19 cellular contexts compared by ENCODE assay signal in the genomic region with DNA sequence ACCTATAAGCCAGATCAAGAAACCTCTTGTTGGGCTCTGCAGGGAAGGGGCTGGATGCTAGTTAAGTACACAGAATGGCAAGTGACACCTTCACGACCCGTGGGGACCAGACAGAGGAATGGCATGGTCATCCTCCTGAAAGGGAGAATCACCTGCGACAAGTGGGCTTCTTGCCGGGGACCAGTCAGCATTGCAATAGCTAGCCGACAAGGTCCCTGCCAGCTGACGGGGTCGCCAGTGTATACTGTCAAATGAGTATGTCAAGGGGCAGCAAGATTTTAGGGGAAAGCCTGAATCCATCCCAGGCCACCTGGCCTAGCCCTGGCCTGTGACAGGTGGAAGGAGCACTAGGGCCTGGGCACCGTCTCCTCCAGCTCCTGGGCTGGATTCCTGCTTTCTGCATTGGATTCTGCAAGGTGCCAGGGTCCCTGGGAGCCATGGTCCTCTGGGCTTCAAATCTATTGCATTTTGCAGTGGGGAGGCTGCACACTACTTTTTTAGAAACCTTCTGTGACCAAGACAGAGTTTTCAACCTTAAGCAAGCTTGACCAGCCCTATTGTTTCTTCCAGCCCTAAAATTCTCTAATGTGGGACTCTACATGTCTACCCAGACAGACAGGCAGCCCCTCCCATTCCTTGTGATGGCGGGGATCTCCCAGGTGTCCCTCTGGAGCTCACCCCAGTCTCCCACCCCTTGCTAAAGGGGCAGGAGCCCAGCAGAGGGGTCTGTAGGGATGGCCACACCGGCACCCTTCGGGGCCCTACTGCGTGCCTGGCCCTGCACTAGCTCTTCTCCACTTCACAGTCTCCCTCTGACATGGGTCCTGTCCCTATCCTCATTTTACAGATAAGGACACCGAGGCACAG.
DNase-seq lines count a peak whose midpoint lies in the region; ATAC-seq, FAIRE-seq and TF ChIP-seq lines count a peak whose summit lies in the region.
"Had no signal": no experiment of that assay in that cellular context is flagged by ENCODE, and none has a peak within 500 bp of the region (broad histone marks: within the 10 kb centered on the region; RNA-seq: fewer than 3 reads in every experiment).

No MANE protein-coding gene starts in this region.

- TF ChIP-seq CTCF in HCT116 (IDR thresholded peaks at IDR 0.05 in 2 of 3, conservative IDR thresholded peaks at IDR 0.05 in 1 of 3; ENCODE audit: borderline replicate concordance in 1 of 3, insufficient read depth in 1 of 3, low read depth in 2 of 3, low read length in 2 of 3), result no peak
- no peak for TF ChIP-seq CTCF in astrocyte (IDR thresholded peaks at IDR 0.05; ENCODE audit: insufficient read depth, low read depth, low read length)

- H3K9me3 ChIP-seq in HCT116 (ENCODE audit: control insufficient read depth in 1 of 2, insufficient read depth in 1 of 2, low read depth in 1 of 2, low read length in 2 of 2) (no peaks in the 10 kb centered on the region), astrocyte (ENCODE audit: insufficient read depth, low read depth, low read length) (no peaks in the 10 kb centered on the region), iPS-15b (ENCODE audit: control insufficient read depth, insufficient read depth, low read length) (no peaks in the 10 kb centered on the region), skeletal muscle tissue (ENCODE audit: control insufficient read depth in 3 of 3, low read length in 3 of 3) (no peaks in the 10 kb centered on the region)

- H3K27ac ChIP-seq in HCT116 (ENCODE audit: low read depth, low read length) (peak overlapping the region; percentile 43), astrocyte (ENCODE audit: low read depth, low read length) (peak overlapping the region; percentile 87), skeletal muscle tissue (ENCODE audit: low read depth, low read length) (peak overlapping the region; percentile 47)

- H3K36me3 ChIP-seq in HCT116 (ENCODE audit: control insufficient read depth in 1 of 2, insufficient read depth in 2 of 2, low read length in 2 of 2) (no peaks in the 10 kb centered on the region), astrocyte (ENCODE audit: insufficient read depth, low read length) (no peaks in the 10 kb centered on the region), iPS-15b (ENCODE audit: control insufficient read depth, insufficient read depth, low read length) (peaks cover under 1% of the 10 kb centered on the region), skeletal muscle tissue (ENCODE audit: control insufficient read depth in 3 of 3, insufficient read depth in 3 of 3, low read length in 3 of 3) (no peaks in the 10 kb centered on the region)

- intact Hi-C loops in HCT116 (cut with micrococcal nuclease), result no loop called here
- intact Hi-C loops in sciatic nerve (cut with DNase I), result no loop called here

- H3K27ac Mint-ChIP-seq in astrocyte (ENCODE audit: unreplicated experiment), result peak overlapping the region; percentile 93
- no peak overlapping the region for H3K27ac Mint-ChIP-seq in activated naive CD4-positive, alpha-beta T cell treated with anti-CD3 and anti-CD28 coated beads, Interleukin-2, amount 10 ng/mL, durations not matched to agents 7 days and 5 days
- H3K27ac Mint-ChIP-seq: activated naive CD8-positive, alpha-beta T cell; B cell; naive thymus-derived CD4-positive, alpha-beta T cell; progenitor cell of endocrine pancreas had no signal

- peak overlapping the region; percentile 81 for H3K4me2 ChIP-seq in HCT116 (ENCODE audit: low read length)
- H3K4me2 ChIP-seq in astrocyte (ENCODE audit: low read length), result peak overlapping the region; percentile 74

- no peak for FAIRE-seq in astrocyte (lab: Jason Lieb, UNC)
- FAIRE-seq: bronchial epithelial cell, G401.6, GM12891 had no signal

- H4K20me1 ChIP-seq in HCT116 (ENCODE audit: insufficient read depth) (no peaks in the 10 kb centered on the region), astrocyte (ENCODE audit: insufficient read depth, low read length) (no peaks in the 10 kb centered on the region)

- CTCF ChIA-PET in HCT116 (lab: Charles Lee), result no interaction called here
- CTCF ChIA-PET in activated naive CD4-positive, alpha-beta T cell treated with anti-CD3 and anti-CD28 coated beads, Interleukin-2, amount 10 ng/mL, durations not matched to agents 7 days and 5 days (lab: Charles Lee), result no interaction called here

- no peaks in the 10 kb centered on the region for H3K79me2 ChIP-seq in HCT116 (ENCODE audit: insufficient read depth, low read length)
- peaks cover 60% of the 10 kb centered on the region for H3K79me2 ChIP-seq in astrocyte (ENCODE audit: insufficient read depth, low read length)

- peaks cover 53 to 62% of the 10 kb centered on the region in 2 experiments for H3K4me1 ChIP-seq in HCT116 (ENCODE audit: control insufficient read depth in 1 of 2, insufficient read depth in 2 of 2, low read length in 2 of 2)
- H3K4me1 ChIP-seq in astrocyte (ENCODE audit: insufficient read depth, low read length), result peaks cover 59% of the 10 kb centered on the region
- no peaks in the 10 kb centered on the region for H3K4me1 ChIP-seq in iPS-15b (ENCODE audit: control insufficient read depth, insufficient read depth, low read length)
- peaks cover 32 to 43% (median 33%) of the 10 kb centered on the region in 3 donors for H3K4me1 ChIP-seq in skeletal muscle tissue (ENCODE audit: control insufficient read depth in 3 of 3, insufficient read depth in 3 of 3, low read length in 3 of 3)

- RAD21 ChIA-PET in HCT116 (lab: Charles Lee; ENCODE audit: low non-redundant PET in 1 of 2, low total read pairs in 2 of 2, uncharacterized antibody in 2 of 2, unreplicated experiment in 2 of 2), result interaction anchor here in 1 of 2 experiments (1.1 kb wide), 1 partner anchor 21 kb away, joined by 3 read pairs; no protein-coding TSS in a partner anchor

- H3K9me2 ChIP-seq in HCT116 (ENCODE audit: insufficient read depth), result no peaks in the 10 kb centered on the region

- H3K27me3 ChIP-seq in HCT116 (ENCODE audit: insufficient read depth, low read length) (no peaks in the 10 kb centered on the region), astrocyte (ENCODE audit: insufficient read depth, low read length) (no peaks in the 10 kb centered on the region), iPS-15b (ENCODE audit: control insufficient read depth, insufficient read depth, low read length) (no peaks in the 10 kb centered on the region), skeletal muscle tissue (ENCODE audit: control insufficient read depth in 3 of 3, insufficient read depth in 3 of 3, low read length in 3 of 3) (no peaks in the 10 kb centered on the region)

- peaks cover 77% of the 10 kb centered on the region for H3K4me1 Mint-ChIP-seq in astrocyte (ENCODE audit: low read depth, unreplicated experiment)
- H3K4me1 Mint-ChIP-seq in activated naive CD4-positive, alpha-beta T cell treated with anti-CD3 and anti-CD28 coated beads, Interleukin-2, amount 10 ng/mL, durations not matched to agents 7 days and 5 days, result no peaks in the 10 kb centered on the region
- H3K4me1 Mint-ChIP-seq: B cell; naive thymus-derived CD4-positive, alpha-beta T cell had no signal

- no peak overlapping the region for H2AFZ ChIP-seq in HCT116 (ENCODE audit: low read depth, low read length, poor library complexity, severe bottlenecking)
- H2AFZ ChIP-seq in astrocyte (ENCODE audit: low read depth, low read length), result no peak overlapping the region

- BruUV-seq in HCT116 (replicated peaks; lab: Mats Ljungman, UMichigan), result no TSS peak

- peaks cover 14% of the 10 kb centered on the region for H3K36me3 Mint-ChIP-seq in astrocyte (ENCODE audit: low read depth, unreplicated experiment)
- no peaks in the 10 kb centered on the region for H3K36me3 Mint-ChIP-seq in activated naive CD4-positive, alpha-beta T cell treated with anti-CD3 and anti-CD28 coated beads, Interleukin-2, amount 10 ng/mL, durations not matched to agents 7 days and 5 days
- H3K36me3 Mint-ChIP-seq: activated naive CD8-positive, alpha-beta T cell; naive thymus-derived CD4-positive, alpha-beta T cell had no signal

- H3K27me3 Mint-ChIP-seq in astrocyte (ENCODE audit: low read depth, unreplicated experiment), result no peaks in the 10 kb centered on the region
- no peaks in the 10 kb centered on the region for H3K27me3 Mint-ChIP-seq in activated naive CD4-positive, alpha-beta T cell treated with anti-CD3 and anti-CD28 coated beads, Interleukin-2, amount 10 ng/mL, durations not matched to agents 7 days and 5 days
- H3K27me3 Mint-ChIP-seq: activated naive CD8-positive, alpha-beta T cell; B cell; naive thymus-derived CD4-positive, alpha-beta T cell had no signal

- TF ChIP-seq RAD21 in HCT116 (IDR thresholded peaks at IDR 0.05; ENCODE audit: low read depth), result no peak

- H3K4me3 Mint-ChIP-seq in astrocyte (ENCODE audit: unreplicated experiment), result no peak overlapping the region
- no peak overlapping the region for H3K4me3 Mint-ChIP-seq in activated naive CD4-positive, alpha-beta T cell treated with anti-CD3 and anti-CD28 coated beads, Interleukin-2, amount 10 ng/mL, durations not matched to agents 7 days and 5 days
- H3K4me3 Mint-ChIP-seq: activated naive CD8-positive, alpha-beta T cell; B cell; naive thymus-derived CD4-positive, alpha-beta T cell had no signal

- no peak for TF ChIP-seq POLR2A in HCT116 (IDR thresholded peaks at IDR 0.05; ENCODE audit: borderline replicate concordance, extremely low read depth, insufficient read depth, insufficient read length)

- POLR2A ChIA-PET in HCT116 (lab: Charles Lee), result interaction anchor here (0.6 to 1.4 kb wide), 2 partner anchors 21 to 161 kb away, joined by 4 to 5 read pairs; no protein-coding TSS in a partner anchor

- DNase-seq in HCT116 (ENCODE audit: low read depth, low spot score) (no peak), astrocyte (ENCODE audit: low read depth) (no peak), cortex of kidney (lab: John Stamatoyannopoulos, UW) (no peak), sciatic nerve (ENCODE audit: low spot score) (no peak)
- DNase-seq in activated naive CD4-positive, alpha-beta T cell treated with anti-CD3 and anti-CD28 coated beads, Interleukin-2, amount 10 ng/mL, durations not matched to agents 7 days and 5 days, result no peak
- DNase-seq: effector CD4-positive, alpha-beta T cell; naive thymus-derived CD4-positive, alpha-beta T cell; NCI-H1436 treated with DMSO at 0.1 percent for 48 hours; NCI-H345; T1000 had no signal

- no peaks in the 10 kb centered on the region for H3K9me3 Mint-ChIP-seq in astrocyte (ENCODE audit: unreplicated experiment)
- no peaks in the 10 kb centered on the region for H3K9me3 Mint-ChIP-seq in activated naive CD4-positive, alpha-beta T cell treated with anti-CD3 and anti-CD28 coated beads, Interleukin-2, amount 10 ng/mL, durations not matched to agents 7 days and 5 days

- ATAC-seq in HCT116 (peak; percentile 6), sciatic nerve (no peak), GM18520 (IDR thresholded peaks at IDR 0.05; ENCODE audit: unreplicated experiment) (no peak)
- ATAC-seq: naive thymus-derived CD4-positive, alpha-beta T cell had no signal

- H3K9ac ChIP-seq in HCT116 (ENCODE audit: low read length), result peak overlapping the region; percentile 34
- peak overlapping the region; percentile 58 for H3K9ac ChIP-seq in astrocyte (ENCODE audit: low read length)
- H3K9ac ChIP-seq in iPS-15b (ENCODE audit: low read depth, low read length), result peak overlapping the region; percentile 24
- H3K9ac ChIP-seq in skeletal muscle tissue (ENCODE audit: low read depth in 1 of 3, low read length in 3 of 3), result peak overlapping the region in 1 of 3 donors; percentile 60

- H3K4me3 ChIP-seq in HCT116 (replicated peaks in 1 of 2; ENCODE audit: low read depth in 1 of 2, low read length in 2 of 2), result peak overlapping the region in 1 of 2 experiments; percentile 34; a peak in 1 of 4 replicates
- no peak overlapping the region for H3K4me3 ChIP-seq in astrocyte (ENCODE audit: insufficient read depth, low read depth, low read length)
- H3K4me3 ChIP-seq in iPS-15b (ENCODE audit: low read depth, low read length), result no peak overlapping the region
- peak overlapping the region in 1 of 3 donors; percentile 11 for H3K4me3 ChIP-seq in skeletal muscle tissue (ENCODE audit: low read length in 3 of 3)
